13 cellular contexts compared by ENCODE assay signal in genomic region chr3:51680663-51681230, GRCh38. TPM values are rescaled to one million over a fixed set of nuclear protein-coding genes. Genes with fewer than 3 reads are reported as not detected.
DNase-seq lines count a peak whose midpoint lies in the region; ATAC-seq and TF ChIP-seq lines count a peak whose summit lies in the region.
"Had no signal": no experiment of that assay in that cellular context is flagged by ENCODE, and none has a peak within 500 bp of the region (broad histone marks: within the 10 kb centered on the region; RNA-seq: fewer than 3 reads in every experiment).

No MANE protein-coding gene starts in this region.

- H3K4me3 Mint-ChIP-seq in activated naive CD8-positive, alpha-beta T cell treated with anti-CD3 and anti-CD28 coated beads for 36 hours, result peak overlapping the region; percentile 30

- H3K4ac ChIP-seq in mesenchymal stem cell (ENCODE audit: low read depth in 1 of 2, low read length in 2 of 2), result no peak overlapping the region

- intact Hi-C loops in heart left ventricle (cut with DNase I) (loop anchor here in 7 of 10 donors (5.0 to 10.0 kb wide), 5 partner anchors 38 to 1066 kb away; partner anchors contain the start of genes MANF (in 3 of the 7), DCAF1 (in 2 of the 7), CISH (in 1 of the 7) and MAPKAPK3 (in 1 of the 7)), cardiac septum (cut with DNase I) (loop anchor here (5.0 kb wide), 1 partner anchor 288 kb away; the partner anchor contains the start of gene RBM15B), upper lobe of right lung (cut with DNase I) (loop anchor here (5.0 kb wide), 1 partner anchor 178 kb away; the partner anchor contains the start of gene DCAF1)

- no peak overlapping the region for H2BK15ac ChIP-seq in mesenchymal stem cell (ENCODE audit: low read depth, poor library complexity, severe bottlenecking)

- H3K27ac Mint-ChIP-seq in activated naive CD8-positive, alpha-beta T cell treated with anti-CD3 and anti-CD28 coated beads for 36 hours, result peak overlapping the region; percentile 26

- TF ChIP-seq POLR2A in heart left ventricle (IDR thresholded peaks at IDR 0.05), result no peak

- no peak for ATAC-seq in heart left ventricle
- no peak for ATAC-seq in upper lobe of right lung

- H2AFZ ChIP-seq in mesenchymal stem cell (ENCODE audit: low read depth, low read length), result no peak overlapping the region
- H2AFZ ChIP-seq: parathyroid adenoma had no signal

- no peak overlapping the region for H4K91ac ChIP-seq in mesenchymal stem cell (ENCODE audit: low read length)

- H3K4me3 ChIP-seq in heart left ventricle, result no peak overlapping the region
- H3K4me3 ChIP-seq in mesenchymal stem cell (ENCODE audit: insufficient read depth in 1 of 2, low read depth in 1 of 2, low read length in 2 of 2), result no peak overlapping the region
- H3K4me3 ChIP-seq in upper lobe of right lung, result no peak overlapping the region

- H2BK120ac ChIP-seq in mesenchymal stem cell (ENCODE audit: low read depth, low read length), result no peak overlapping the region

- H2BK12ac ChIP-seq in mesenchymal stem cell (ENCODE audit: low read length in 2 of 2), result no peak overlapping the region

- peaks cover 26% of the 10 kb centered on the region for H3K36me3 Mint-ChIP-seq in activated naive CD8-positive, alpha-beta T cell treated with anti-CD3 and anti-CD28 coated beads for 36 hours

- peak overlapping the region in 10 of 12 donors; percentile 27 to 81 (median 46) for H3K27ac ChIP-seq in heart left ventricle
- no peak overlapping the region for H3K27ac ChIP-seq in mesenchymal stem cell (ENCODE audit: low read length, poor library complexity, severe bottlenecking)
- peak overlapping the region; percentile 66 for H3K27ac ChIP-seq in upper lobe of right lung
- H3K27ac ChIP-seq: parathyroid adenoma had no signal

- peak overlapping the region; percentile 8 for H3K9ac ChIP-seq in mesenchymal stem cell (ENCODE audit: low read length)
- H3K9ac ChIP-seq: parathyroid adenoma had no signal

- H3K4me1 Mint-ChIP-seq in activated naive CD8-positive, alpha-beta T cell treated with anti-CD3 and anti-CD28 coated beads for 36 hours, result peaks cover 74% of the 10 kb centered on the region

- H3K27me3 Mint-ChIP-seq in activated naive CD8-positive, alpha-beta T cell treated with anti-CD3 and anti-CD28 coated beads for 36 hours, result no peaks in the 10 kb centered on the region

- H3K9me3 ChIP-seq in heart left ventricle, result no peaks in the 10 kb centered on the region
- no peaks in the 10 kb centered on the region for H3K9me3 ChIP-seq in mesenchymal stem cell (ENCODE audit: control insufficient read depth, low read length)
- no peaks in the 10 kb centered on the region for H3K9me3 ChIP-seq in upper lobe of right lung
- H3K9me3 ChIP-seq: BE2C had no signal

- peaks cover 0 to 60% (median 20%) of the 10 kb centered on the region in 9 donors for H3K36me3 ChIP-seq in heart left ventricle
- H3K36me3 ChIP-seq in mesenchymal stem cell (ENCODE audit: control insufficient read depth in 1 of 2, insufficient read depth in 2 of 2, low read depth in 1 of 2, low read length in 2 of 2), result peaks cover 63 to 65% of the 10 kb centered on the region in 2 experiments
- peaks cover 16% of the 10 kb centered on the region for H3K36me3 ChIP-seq in upper lobe of right lung
- H3K36me3 ChIP-seq: BE2C had no signal

- no peak overlapping the region for H3K18ac ChIP-seq in mesenchymal stem cell (ENCODE audit: low read depth in 1 of 2, low read length in 2 of 2)

- DNase-seq in heart left ventricle (peak in 3 of 5 donors; percentile 2 to 14 (median 11)), cardiac septum (ENCODE audit: low spot score) (no peak), mesenchymal stem cell (no peak), upper lobe of right lung (no peak), cerebellum (ENCODE audit: low spot score) (no peak), NCI-H2196 (lab: John Stamatoyannopoulos, UW; ENCODE audit: unreplicated experiment) (no peak), NCI-H748 (lab: John Stamatoyannopoulos, UW; ENCODE audit: unreplicated experiment) (no peak)
- DNase-seq in activated naive CD8-positive, alpha-beta T cell treated with anti-CD3 and anti-CD28 coated beads for 36 hours, result no peak
- DNase-seq: activated CD4-positive, CD25-positive, alpha-beta regulatory T cell; BE2C; NCI-H1694 treated with DMSO at 0.1 percent for 48 hours had no signal

- H3K27me3 ChIP-seq in heart left ventricle (no peaks in the 10 kb centered on the region), mesenchymal stem cell (ENCODE audit: control insufficient read depth in 1 of 2, insufficient read depth in 1 of 2, low read length in 2 of 2) (no peaks in the 10 kb centered on the region), upper lobe of right lung (no peaks in the 10 kb centered on the region)
- H3K27me3 ChIP-seq: BE2C had no signal

- H3K4me1 ChIP-seq in heart left ventricle (peaks cover 19 to 80% (median 65%) of the 10 kb centered on the region in 12 donors), mesenchymal stem cell (ENCODE audit: control insufficient read depth, insufficient read depth, low read depth, low read length) (peaks cover 5% of the 10 kb centered on the region), upper lobe of right lung (peaks cover 42% of the 10 kb centered on the region)
- H3K4me1 ChIP-seq: BE2C, parathyroid adenoma had no signal

- TF ChIP-seq CTCF in heart left ventricle (IDR thresholded peaks at IDR 0.05), result no peak
- TF ChIP-seq CTCF in upper lobe of right lung (IDR thresholded peaks at IDR 0.05), result no peak

- 85 to 93% (median 89%) methylated on average over 2 of the region's 2 CpGs for WGBS in heart left ventricle, 4 donors
- WGBS in mesenchymal stem cell, result 100% methylated on average over 2 of the region's 2 CpGs

- no peak overlapping the region for H4K8ac ChIP-seq in mesenchymal stem cell (ENCODE audit: low read length)

- no peak overlapping the region for H3K4me2 ChIP-seq in mesenchymal stem cell (ENCODE audit: low read length, poor library complexity, severe bottlenecking)

- no peak overlapping the region for H3K23ac ChIP-seq in mesenchymal stem cell (ENCODE audit: low read length in 2 of 2)

- H3K79me1 ChIP-seq in mesenchymal stem cell (replicated peaks; ENCODE audit: low read length, poor library complexity, severe bottlenecking), result peaks cover 80% of the 10 kb centered on the region

- H2AK5ac ChIP-seq in mesenchymal stem cell (ENCODE audit: low read length, severe bottlenecking), result no peak overlapping the region

- no peaks in the 10 kb centered on the region for H3K9me3 Mint-ChIP-seq in activated naive CD8-positive, alpha-beta T cell treated with anti-CD3 and anti-CD28 coated beads for 36 hours

- H3K14ac ChIP-seq in mesenchymal stem cell (ENCODE audit: low read length in 2 of 2), result no peak overlapping the region

- H2BK5ac ChIP-seq in mesenchymal stem cell (ENCODE audit: low read depth, low read length, poor library complexity, severe bottlenecking), result no peak overlapping the region

RNA-seq across cellular contexts. Expression of gene TEX264, which starts 9.7 kb away (rescaled TPM):
- total RNA-seq in heart left ventricle (10 to 100 TPM; 29.5 to 64.0 (median 36.9) TPM), cardiac septum (28.8 TPM), upper lobe of right lung (51.0 TPM), cerebellum (12.2 TPM)
- polyA plus RNA-seq in heart left ventricle, result 10 to 100 TPM; 68.1 to 69.0 TPM
- 10 to 100 TPM; 37.1 to 39.5 TPM for total RNA-seq in activated naive CD8-positive, alpha-beta T cell treated with anti-CD3 and anti-CD28 coated beads for 36 hours
- 36.8 TPM for polyA plus RNA-seq in mesenchymal stem cell (2013, experiment 1 of 2)
- polyA plus RNA-seq in mesenchymal stem cell (2013, experiment 2 of 2), result 37.3 TPM

RNA-seq across cellular contexts. Expression of gene GRM2, which starts 26.1 kb away (rescaled TPM):
- total RNA-seq in heart left ventricle (under 1 TPM in 7 of 9 donors, not detected in 2; 0.21 to 0.95 (median 0.56) TPM), cardiac septum (0.30 TPM), upper lobe of right lung (0.49 TPM), cerebellum (9.4 TPM)
- under 1 TPM; 0.03 to 0.11 TPM for polyA plus RNA-seq in heart left ventricle
- under 1 TPM; 0.37 to 0.46 TPM for total RNA-seq in activated naive CD8-positive, alpha-beta T cell treated with anti-CD3 and anti-CD28 coated beads for 36 hours
- polyA plus RNA-seq in mesenchymal stem cell (2013, experiment 1 of 2), result 0.01 TPM
- 0.04 TPM for polyA plus RNA-seq in mesenchymal stem cell (2013, experiment 2 of 2)
- total RNA-seq: epithelial cell of proximal tubule had no signal

Comparison
In these comparisons a context has a peak if more than half of its experiments do, and no peak if none do; other contexts are left out.
1. DNase-seq: peak in heart left ventricle (3 of 5); none in cardiac septum (single experiment), activated naive CD8-positive, alpha-beta T cell treated with anti-CD3 and anti-CD28 coated beads for 36 hours (single experiment), mesenchymal stem cell (single experiment), upper lobe of right lung (single experiment), cerebellum (single experiment), NCI-H2196 (single experiment) and NCI-H748 (single experiment).